Comparison of ENCODE assay signal across 9 cellular contexts in the genomic region with DNA sequence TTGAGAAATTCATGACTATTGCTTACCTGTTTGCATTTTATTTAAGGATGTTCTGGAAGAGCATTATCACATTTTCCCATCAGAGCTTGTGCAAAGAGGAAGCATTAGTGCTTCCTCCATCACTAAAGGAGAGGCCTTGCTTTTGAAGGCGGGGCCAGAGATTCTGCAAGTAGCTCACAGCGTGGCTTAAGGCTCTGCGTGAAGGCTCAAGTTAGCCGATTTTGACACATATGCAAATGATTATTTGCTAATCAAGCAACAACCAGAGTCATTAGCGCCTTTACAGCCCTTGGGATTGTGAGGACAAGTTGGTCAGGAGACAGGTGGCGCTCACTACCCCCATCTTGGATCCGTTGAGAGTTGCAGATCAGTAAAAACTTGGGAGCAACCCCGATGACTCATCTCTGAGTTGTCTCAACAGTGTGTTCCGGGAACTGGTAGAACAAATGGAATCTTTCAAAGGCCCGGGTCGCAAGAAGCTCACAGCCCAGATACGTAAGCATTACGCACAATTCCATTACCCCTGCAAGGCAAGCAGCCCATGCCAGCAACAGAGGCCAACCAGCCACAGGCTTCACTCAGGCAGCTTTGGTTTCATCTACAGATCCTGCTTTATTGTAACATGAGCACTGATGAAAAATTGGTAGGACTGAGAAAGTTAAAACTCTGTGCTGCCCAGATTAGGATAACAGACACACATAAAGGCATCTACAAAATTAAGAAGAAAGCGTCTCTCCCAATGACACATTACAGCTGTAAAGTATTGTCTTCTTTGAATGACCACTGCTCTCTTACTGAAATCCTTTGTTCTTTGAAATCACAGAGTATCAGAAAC. TPM values are rescaled to one million over a fixed set of nuclear protein-coding genes. Genes with fewer than 3 reads are reported as not detected.
A peak's percentile ranks its signal among the peaks of the same experiment; 100 is the strongest.
DNase-seq lines count a peak whose midpoint lies in the region; ATAC-seq, FAIRE-seq and TF ChIP-seq lines count a peak whose summit lies in the region.
"Had no signal": no experiment of that assay in that cellular context is flagged by ENCODE, and none has a peak within 500 bp of the region (broad histone marks: within the 10 kb centered on the region; RNA-seq: fewer than 3 reads in every experiment).

No MANE protein-coding gene starts in this region.

- no peak for FAIRE-seq in GM12891 (lab: Jason Lieb, UNC)
- FAIRE-seq: G401.6 had no signal

- no peak for TF ChIP-seq POLR2A in GM12891 (IDR thresholded peaks at IDR 0.05; ENCODE audit: low read depth, low read length)

- H3K9ac ChIP-seq in duodenal mucosa (ENCODE audit: low read depth in 1 of 2, low read length in 2 of 2), result peak overlapping the region; percentile 52 to 55
- no peak overlapping the region for H3K9ac ChIP-seq in liver (ENCODE audit: low read depth in 1 of 2, low read length in 2 of 2)

- WGBS in liver, result 69% methylated on average over 14 of the region's 14 CpGs

- H3K4me3 ChIP-seq in duodenal mucosa (ENCODE audit: low read depth in 1 of 2, low read length in 2 of 2) (peak overlapping the region; percentile 42 to 48), liver (ENCODE audit: low read depth in 1 of 3, low read length in 3 of 3) (no peak overlapping the region), thoracic aorta (peak overlapping the region; percentile 5)

- ATAC-seq in thoracic aorta (ENCODE audit: insufficient number of reproducible peaks, low FRiP score, low read depth) (peak; percentile 90), GM19463 (IDR thresholded peaks at IDR 0.05; ENCODE audit: unreplicated experiment) (no peak)

- no peaks in the 10 kb centered on the region for H3K27me3 ChIP-seq in duodenal mucosa (ENCODE audit: control insufficient read depth in 1 of 2, insufficient read depth in 2 of 2, low read length in 2 of 2)
- no peaks in the 10 kb centered on the region for H3K27me3 ChIP-seq in liver (ENCODE audit: control insufficient read depth in 4 of 4, insufficient read depth in 4 of 4, low read length in 3 of 4)
- H3K27me3 ChIP-seq in thoracic aorta (replicated peaks; ENCODE audit: insufficient read depth), result no peaks in the 10 kb centered on the region

- H3K36me3 ChIP-seq in duodenal mucosa (ENCODE audit: control insufficient read depth in 1 of 2, insufficient read depth in 2 of 2, low read length in 2 of 2), result no peaks in the 10 kb centered on the region
- no peaks in the 10 kb centered on the region for H3K36me3 ChIP-seq in liver (ENCODE audit: control insufficient read depth in 4 of 4, insufficient read depth in 3 of 4, low read depth in 1 of 4, low read length in 3 of 4)
- H3K36me3 ChIP-seq in thoracic aorta, result no peaks in the 10 kb centered on the region

- peaks cover 18 to 19% of the 10 kb centered on the region in 2 donors for H3K4me1 ChIP-seq in duodenal mucosa (ENCODE audit: control insufficient read depth in 1 of 2, insufficient read depth in 2 of 2, low read length in 2 of 2)
- peaks cover 0 to 16% (median 5%) of the 10 kb centered on the region in 4 donors for H3K4me1 ChIP-seq in liver (ENCODE audit: control insufficient read depth in 4 of 4, insufficient read depth in 4 of 4, low read length in 3 of 4)
- peaks cover 0 to 13% of the 10 kb centered on the region in 2 donors for H3K4me1 ChIP-seq in thoracic aorta (ENCODE audit: control insufficient read depth in 1 of 2, low read depth in 2 of 2)

- peak in 1 of 2 donors; percentile 26 for TF ChIP-seq RAD21 in liver (IDR thresholded peaks at IDR 0.05)

- no peaks in the 10 kb centered on the region for H3K9me3 ChIP-seq in duodenal mucosa (ENCODE audit: control insufficient read depth in 1 of 2, low read length in 2 of 2)
- no peaks in the 10 kb centered on the region for H3K9me3 ChIP-seq in liver (ENCODE audit: control insufficient read depth in 4 of 4, low read length in 3 of 4)
- H3K9me3 ChIP-seq in thoracic aorta, result no peaks in the 10 kb centered on the region

- DNase-seq in ACHN, result peak; percentile 93
- DNase-seq in NCI-H446 (lab: John Stamatoyannopoulos, UW), result peak; percentile 30 to 83
- peak; percentile 41 for DNase-seq in thoracic aorta (ENCODE audit: low spot score)
- DNase-seq in NCI-H82 treated with DMSO at 0.1 percent for 48 hours (lab: John Stamatoyannopoulos, UW; ENCODE audit: unreplicated experiment), result no peak
- no peak for DNase-seq in GM12891 (ENCODE audit: insufficient read length, low spot score)

- TF ChIP-seq CTCF in liver (IDR thresholded peaks at IDR 0.05; ENCODE audit: low read depth, low read length, missing input control), result no peak
- no peak for TF ChIP-seq CTCF in thoracic aorta (IDR thresholded peaks at IDR 0.05)

- in situ Hi-C loops in ACHN (cut with HindIII; ENCODE audit: low pct_ligation_motif_present, low pct_unique_long_range_greater_than_20kb, low sequenced_read_pairs), result no loop called here

- H3K27ac ChIP-seq in duodenal mucosa (ENCODE audit: low read depth, low read length) (peak overlapping the region; percentile 74), liver (ENCODE audit: low read depth in 1 of 2, low read length in 2 of 2) (peak overlapping the region; percentile 50 to 51), thoracic aorta (peak overlapping the region; percentile 21 to 38)

TF ChIP-seq in liver, 16 proteins besides CTCF, POLR2A, EP300 and RAD21:
- TF ChIP-seq NR2F2 (IDR thresholded peaks at IDR 0.05) (peak; percentile 33), GABPA (IDR thresholded peaks at IDR 0.05 in 1 of 2, conservative IDR thresholded peaks at IDR 0.05 in 1 of 2) (no peak), JUND (IDR thresholded peaks at IDR 0.05) (peak; percentile 60 to 94), RXRA (IDR thresholded peaks at IDR 0.05) (no peak), SP1 (IDR thresholded peaks at IDR 0.05) (peak; percentile 20)

TF ChIP-seq in GM12891, 5 proteins besides CTCF, POLR2A, EP300 and RAD21:
- TF ChIP-seq SPI1 (IDR thresholded peaks at IDR 0.05; ENCODE audit: low read depth, low read length) (no peak), POU2F2 (IDR thresholded peaks at IDR 0.05; ENCODE audit: low read depth, low read length) (no peak), POLR2AphosphoS5 (IDR thresholded peaks at IDR 0.05; ENCODE audit: low read depth, low read length) (no peak), PAX5 (IDR thresholded peaks at IDR 0.05; ENCODE audit: insufficient read depth, low read length, severe bottlenecking) (no peak), TAF1 (IDR thresholded peaks at IDR 0.05; ENCODE audit: low read depth, low read length) (no peak)
TF ChIP-seq in GM12891: peak in this region for 0.

RNA-seq across cellular contexts. Expression of a gene that starts 34.9 kb away (rescaled TPM):
- 10 to 100 TPM in 1 of 2 donors, 1 to 10 TPM in 1; 9.5 to 10.5 TPM for total RNA-seq in liver
- 10 to 100 TPM; 13.7 to 15.2 TPM for polyA plus RNA-seq in liver
- total RNA-seq in thoracic aorta, result 10 to 100 TPM; 10.8 to 20.2 TPM
- polyA plus RNA-seq in GM12891 (2012; ENCODE audit: low read depth, missing spikeins), result 12.9 TPM

RNA-seq across cellular contexts. Expression of a gene that starts 42.6 kb away (rescaled TPM):
- total RNA-seq in liver (10 to 100 TPM; 22.3 to 29.0 TPM), thoracic aorta (10 to 100 TPM; 24.9 to 32.8 TPM)
- 10 to 100 TPM; 18.5 to 33.4 TPM for polyA plus RNA-seq in liver
- 34.8 TPM for polyA plus RNA-seq in GM12891 (2012; ENCODE audit: low read depth, missing spikeins)

Comparison
In these comparisons a context has a peak if more than half of its experiments do, and no peak if none do; other contexts are left out.
1. DNase-seq: peak in ACHN (single experiment), NCI-H446 (2 of 2) and thoracic aorta (single experiment); none in NCI-H82 treated with DMSO at 0.1 percent for 48 hours (single experiment) and GM12891 (single experiment).
2. H3K4me3 ChIP-seq: peak in duodenal mucosa (2 of 2) and thoracic aorta (single experiment); none in liver (0 of 3).
3. H3K9ac ChIP-seq: peak in duodenal mucosa (2 of 2); none in liver (0 of 2).
4. Peak in every context shown above with its lines, with median percentiles within 50 percentile points of each other: H3K27ac ChIP-seq.